In genomic region chr14:50230601-50231474, GRCh38 we compare ENCODE assay signal across 8 cellular contexts. TPM values are rescaled to one million over a fixed set of nuclear protein-coding genes. Genes with fewer than 3 reads are reported as not detected.
DNase-seq lines count a peak whose midpoint lies in the region; ATAC-seq and TF ChIP-seq lines count a peak whose summit lies in the region.

No MANE protein-coding gene starts in this region.

- H3K9ac ChIP-seq in HUES64 (ENCODE audit: low read depth, low read length), result peak overlapping the region; percentile 81

- TF ChIP-seq CTCF in right atrium auricular region (IDR thresholded peaks at IDR 0.05), result no peak
- no peak for TF ChIP-seq CTCF in psoas muscle (IDR thresholded peaks at IDR 0.05)

- peak; percentile 71 for DNase-seq in EH (ENCODE audit: low read depth)
- DNase-seq in SKM-1 treated with dmso at 0.1 percent for 144 hours (lab: John Stamatoyannopoulos, UW; ENCODE audit: unreplicated experiment), result peak; percentile 33
- peak in 45 of 58 donors; percentile 10 to 70 (median 39) for DNase-seq in anterior cingulate cortex (lab: John Stamatoyannopoulos, UW)
- peak; percentile 66 for DNase-seq in right atrium auricular region (ENCODE audit: low spot score)
- DNase-seq in psoas muscle, result peak; percentile 55 to 81
- DNase-seq in NCI-H510A treated with DMSO at 0.1 percent for 48 hours (lab: John Stamatoyannopoulos, UW), result no peak

- no peaks in the 10 kb centered on the region for H3K36me3 ChIP-seq in HUES64 (ENCODE audit: insufficient read depth, low read length)
- no peaks in the 10 kb centered on the region for H3K36me3 ChIP-seq in right atrium auricular region
- H3K36me3 ChIP-seq in psoas muscle (ENCODE audit: insufficient read depth in 1 of 2, low read depth in 1 of 2), result no peaks in the 10 kb centered on the region

- ATAC-seq in GM21528 (IDR thresholded peaks at IDR 0.05; ENCODE audit: low FRiP score, unreplicated experiment) (peak; percentile 47), psoas muscle (peak; percentile 29 to 49 (median 32))

- under 1% methylated on average over 66 of the region's 66 CpGs for WGBS in HUES64
- 0% methylated on average over 31 to 66 of the region's 66 CpGs for WGBS in psoas muscle, 3 donors

- H3K27ac ChIP-seq in HUES64 (ENCODE audit: low read depth, low read length) (peak overlapping the region; percentile 86; the same call in 1 of the 2 replicates), right atrium auricular region (peak overlapping the region; percentile 94), psoas muscle (peak overlapping the region; percentile 98)

- H3K4me1 ChIP-seq in HUES64 (ENCODE audit: insufficient read depth, low read length) (peaks cover 19% of the 10 kb centered on the region), right atrium auricular region (peaks cover 0 to 37% of the 10 kb centered on the region in 2 donors), psoas muscle (peaks cover 52% of the 10 kb centered on the region)

- intact Hi-C loops in psoas muscle (cut with DNase I), result no loop called here

- H3K27me3 ChIP-seq in HUES64 (ENCODE audit: insufficient read depth, low read length) (peaks cover 8% of the 10 kb centered on the region; the same call in 1 of the 2 replicates), right atrium auricular region (no peaks in the 10 kb centered on the region), psoas muscle (ENCODE audit: insufficient read depth in 3 of 3, low read length in 2 of 3) (no peaks in the 10 kb centered on the region)

- H3K4me3 ChIP-seq in HUES64 (ENCODE audit: low read length) (peak overlapping the region; percentile 96), right atrium auricular region (peak overlapping the region; percentile 73 to 89), psoas muscle (peak overlapping the region; percentile 89)

- peaks cover 6% of the 10 kb centered on the region; the same call in 1 of the 2 replicates for H3K9me3 ChIP-seq in HUES64 (ENCODE audit: insufficient read depth, low read depth, low read length)
- no peaks in the 10 kb centered on the region for H3K9me3 ChIP-seq in right atrium auricular region
- H3K9me3 ChIP-seq in psoas muscle, result no peaks in the 10 kb centered on the region

RNA-seq across cellular contexts. Expression of gene SOS2, which starts 0.5 kb away (rescaled TPM):
- polyA plus RNA-seq in HUES64 (2013, experiment 1 of 2), result 8.5 TPM
- 10.8 TPM for polyA plus RNA-seq in HUES64 (2013, experiment 2 of 2)
- total RNA-seq in right atrium auricular region (10 to 100 TPM; 23.7 to 31.0 TPM), psoas muscle (10 to 100 TPM; 45.0 to 55.1 (median 52.9) TPM)
- 10 to 100 TPM; 19.4 to 38.6 (median 22.1) TPM for polyA plus RNA-seq in psoas muscle
